Comparison of ENCODE assay signal across 13 cellular contexts in the genomic region with DNA sequence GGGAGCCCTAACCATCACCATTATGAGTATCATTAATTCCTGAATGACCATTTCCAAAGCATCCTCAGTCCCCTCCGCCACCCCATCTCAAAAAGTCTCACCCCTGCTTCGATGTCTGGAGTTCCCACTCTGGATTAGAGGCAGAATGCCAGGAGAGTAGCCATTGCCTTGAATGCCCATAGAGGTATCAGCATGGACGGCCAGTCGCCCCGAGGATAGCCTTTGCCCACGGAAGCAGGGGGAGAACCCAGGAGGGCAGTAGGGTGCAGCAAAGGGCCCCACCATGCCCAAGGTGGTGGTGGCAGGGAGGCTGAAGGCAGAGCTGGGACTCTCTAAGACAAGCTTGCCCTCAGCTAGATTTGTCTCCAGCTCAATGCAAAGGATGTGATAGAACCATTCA.
DNase-seq lines count a peak whose midpoint lies in the region; ATAC-seq and TF ChIP-seq lines count a peak whose summit lies in the region.
"Had no signal": no experiment of that assay in that cellular context is flagged by ENCODE, and none has a peak within 500 bp of the region (broad histone marks: within the 10 kb centered on the region; RNA-seq: fewer than 3 reads in every experiment).

No MANE protein-coding gene starts in this region.

- H3K4me1 ChIP-seq in HCT116 (ENCODE audit: control insufficient read depth in 1 of 2, insufficient read depth in 2 of 2, low read length in 2 of 2) (peaks cover 39 to 66% of the 10 kb centered on the region in 2 experiments), lung (ENCODE audit: control insufficient read depth in 2 of 2, insufficient read depth in 2 of 2, low read length in 2 of 2) (peaks cover 31 to 39% of the 10 kb centered on the region in 2 donors), spleen (peaks cover 11 to 96% (median 50%) of the 10 kb centered on the region in 6 donors)

- no peak overlapping the region for H3K27ac Mint-ChIP-seq in activated CD4-positive, alpha-beta T cell treated with anti-CD3 and anti-CD28 coated beads, Interleukin-2, amount 10 ng/mL, durations not matched to agents 24 days and 14 days
- H3K27ac Mint-ChIP-seq: stimulated activated naive CD8-positive, alpha-beta T cell treated with anti-CD3 and anti-CD28 coated beads, Interleukin-15, Interleukin-2, amounts not matched to agents 100 ng/mL and 50 ng/mL, for 24 hours had no signal

- TF ChIP-seq RAD21 in HCT116 (IDR thresholded peaks at IDR 0.05; ENCODE audit: low read depth) = no peak

- H3K36me3 Mint-ChIP-seq in activated CD4-positive, alpha-beta T cell treated with anti-CD3 and anti-CD28 coated beads, Interleukin-2, amount 10 ng/mL, durations not matched to agents 24 days and 14 days (ENCODE audit: low read depth) = no peaks in the 10 kb centered on the region

- peak overlapping the region; percentile 40 for H3K9ac ChIP-seq in HCT116 (ENCODE audit: low read length)

- in situ Hi-C loops in astrocyte of the cerebellum (cut with HindIII; ENCODE audit: low sequenced_read_pairs) = no loop called here

- H3K9me3 Mint-ChIP-seq in activated CD4-positive, alpha-beta T cell treated with anti-CD3 and anti-CD28 coated beads, Interleukin-2, amount 10 ng/mL, durations not matched to agents 24 days and 14 days = no peaks in the 10 kb centered on the region
- H3K9me3 Mint-ChIP-seq: stimulated activated naive CD8-positive, alpha-beta T cell treated with anti-CD3 and anti-CD28 coated beads, Interleukin-15, Interleukin-2, amounts not matched to agents 100 ng/mL and 50 ng/mL, for 24 hours had no signal

- POLR2A ChIA-PET in HCT116 (lab: Charles Lee) = no interaction called here

- RAD21 ChIA-PET in HCT116 (lab: Charles Lee; ENCODE audit: low non-redundant PET in 1 of 2, low total read pairs in 2 of 2, uncharacterized antibody in 2 of 2, unreplicated experiment in 2 of 2) = no interaction called here

- no peak overlapping the region for H2AFZ ChIP-seq in HCT116 (ENCODE audit: low read depth, low read length, poor library complexity, severe bottlenecking)

- no peaks in the 10 kb centered on the region for H3K9me2 ChIP-seq in HCT116 (ENCODE audit: insufficient read depth)

- H3K4me3 Mint-ChIP-seq in activated CD4-positive, alpha-beta T cell treated with anti-CD3 and anti-CD28 coated beads, Interleukin-2, amount 10 ng/mL, durations not matched to agents 24 days and 14 days = no peak overlapping the region
- H3K4me3 Mint-ChIP-seq: stimulated activated naive CD8-positive, alpha-beta T cell treated with anti-CD3 and anti-CD28 coated beads, Interleukin-15, Interleukin-2, amounts not matched to agents 100 ng/mL and 50 ng/mL, for 24 hours had no signal

- no peaks in the 10 kb centered on the region; a peak in 1 of 4 replicates for H3K9me3 ChIP-seq in HCT116 (ENCODE audit: control insufficient read depth in 1 of 2, insufficient read depth in 1 of 2, low read depth in 1 of 2, low read length in 2 of 2)
- H3K9me3 ChIP-seq in lung (ENCODE audit: control insufficient read depth in 2 of 2, insufficient read depth in 1 of 2, low read length in 1 of 2) = no peaks in the 10 kb centered on the region
- peaks cover 0 to 13% (median 8%) of the 10 kb centered on the region in 8 donors for H3K9me3 ChIP-seq in spleen

- TF ChIP-seq POLR2A in HCT116 (IDR thresholded peaks at IDR 0.05; ENCODE audit: borderline replicate concordance, extremely low read depth, insufficient read depth, insufficient read length) (no peak), spleen (IDR thresholded peaks at IDR 0.05) (no peak)

- H3K79me2 ChIP-seq in HCT116 (ENCODE audit: insufficient read depth, low read length) = no peaks in the 10 kb centered on the region

- H3K27me3 ChIP-seq in HCT116 (ENCODE audit: insufficient read depth, low read length) = no peaks in the 10 kb centered on the region
- H3K27me3 ChIP-seq in lung (ENCODE audit: control insufficient read depth, insufficient read depth) = no peaks in the 10 kb centered on the region
- no peaks in the 10 kb centered on the region for H3K27me3 ChIP-seq in spleen (replicated peaks in 1 of 7)

- intact Hi-C loops in HCT116 (cut with micrococcal nuclease) = no loop called here
- intact Hi-C loops in spleen (cut with DNase I; ENCODE audit: low total_unique reads) = no loop called here
- intact Hi-C loops in activated CD4-positive, alpha-beta T cell treated with anti-CD3 and anti-CD28 coated beads, Interleukin-2, amount 10 ng/mL, durations not matched to agents 24 days and 14 days (cut with micrococcal nuclease) = no loop called here

- H4K20me1 ChIP-seq in HCT116 (ENCODE audit: insufficient read depth) = no peaks in the 10 kb centered on the region

- H3K27ac ChIP-seq in HCT116 (ENCODE audit: low read depth, low read length) = no peak overlapping the region
- H3K27ac ChIP-seq in lung (ENCODE audit: low read depth in 1 of 2, low read length in 1 of 2) = peak overlapping the region; percentile 49 to 79
- H3K27ac ChIP-seq in spleen = peak overlapping the region in 4 of 8 donors; percentile 54 to 63 (median 58)

- WGBS in lung, 2 donors = 72 to 76% methylated on average over 6 of the region's 6 CpGs
- WGBS in spleen, 5 donors = 73 to 86% (median 84%) methylated on average over 6 of the region's 6 CpGs

- H3K4me2 ChIP-seq in HCT116 (ENCODE audit: low read length) = peak overlapping the region; percentile 82

- ATAC-seq in HCT116 = no peak
- ATAC-seq in lung (ENCODE audit: insufficient read depth, low FRiP score) = no peak

- no peaks in the 10 kb centered on the region for H3K4me1 Mint-ChIP-seq in activated CD4-positive, alpha-beta T cell treated with anti-CD3 and anti-CD28 coated beads, Interleukin-2, amount 10 ng/mL, durations not matched to agents 24 days and 14 days

- H3K4me3 ChIP-seq in HCT116 (replicated peaks in 1 of 2; ENCODE audit: low read depth in 1 of 2, low read length in 2 of 2) (peak overlapping the region in 1 of 2 experiments; percentile 31; a peak in 1 of 4 replicates), astrocyte of the cerebellum (ENCODE audit: low read depth, low read length) (peak overlapping the region; percentile 38), lung (no peak overlapping the region), spleen (no peak overlapping the region)

- no peaks in the 10 kb centered on the region for H3K36me3 ChIP-seq in HCT116 (ENCODE audit: control insufficient read depth in 1 of 2, insufficient read depth in 2 of 2, low read length in 2 of 2)
- H3K36me3 ChIP-seq in lung (ENCODE audit: control insufficient read depth in 2 of 2, insufficient read depth in 2 of 2, low read length in 2 of 2) = peaks cover 29 to 49% of the 10 kb centered on the region in 2 donors
- peaks cover 0 to 78% (median 26%) of the 10 kb centered on the region in 6 donors for H3K36me3 ChIP-seq in spleen

- no peak for DNase-seq in HCT116 (ENCODE audit: low read depth, low spot score)
- DNase-seq in astrocyte of the cerebellum (ENCODE audit: low read depth) = no peak
- no peak for DNase-seq in lung (ENCODE audit: low spot score)
- peak; percentile 41 for DNase-seq in spleen
- no peak for DNase-seq in dedifferentiated amniotic fluid mesenchymal stem cell (ENCODE audit: extremely low spot score)
- DNase-seq in NCI-H1436 treated with DMSO at 0.1 percent for 48 hours (lab: John Stamatoyannopoulos, UW) = no peak
- no peak for DNase-seq in NCI-H2081 (lab: John Stamatoyannopoulos, UW)
- DNase-seq in activated CD4-positive, alpha-beta T cell treated with anti-CD3 and anti-CD28 coated beads, Interleukin-2, amount 10 ng/mL, durations not matched to agents 24 days and 14 days = no peak
- DNase-seq: activated gamma-delta T cell treated with Interleukin-2 at 50 U/mL for 16 hours; NCI-H1694; SHP77 treated with DMSO at 0.1 percent for 48 hours; stimulated activated CD4-positive, alpha-beta T cell treated with anti-CD3 and anti-CD28 coated beads, Interleukin-15, amount 100 ng/mL, for 24 hours had no signal

- H3K27me3 Mint-ChIP-seq in activated CD4-positive, alpha-beta T cell treated with anti-CD3 and anti-CD28 coated beads, Interleukin-2, amount 10 ng/mL, durations not matched to agents 24 days and 14 days = peaks cover 2% of the 10 kb centered on the region
- H3K27me3 Mint-ChIP-seq: stimulated activated naive CD8-positive, alpha-beta T cell treated with anti-CD3 and anti-CD28 coated beads, Interleukin-15, Interleukin-2, amounts not matched to agents 100 ng/mL and 50 ng/mL, for 24 hours had no signal

- no peak for TF ChIP-seq CTCF in HCT116 (IDR thresholded peaks at IDR 0.05 in 2 of 3, conservative IDR thresholded peaks at IDR 0.05 in 1 of 3; ENCODE audit: borderline replicate concordance in 1 of 3, insufficient read depth in 1 of 3, low read depth in 2 of 3, low read length in 2 of 3)
- TF ChIP-seq CTCF in astrocyte of the cerebellum (IDR thresholded peaks at IDR 0.05; ENCODE audit: low read depth, low read length, missing control alignments) = no peak
- no peak for TF ChIP-seq CTCF in lung (IDR thresholded peaks at IDR 0.05; ENCODE audit: control extremely low read depth, extremely low read depth)
- no peak for TF ChIP-seq CTCF in spleen (IDR thresholded peaks at IDR 0.05 in 8 of 11, conservative IDR thresholded peaks at IDR 0.05 in 3 of 11)

- BruUV-seq in HCT116 (replicated peaks; lab: Mats Ljungman, UMichigan) = no TSS peak

- CTCF ChIA-PET in HCT116 (lab: Charles Lee) = no interaction called here

TF ChIP-seq in HCT116, 20 proteins besides CTCF, POLR2A, EP300 and RAD21 (continues in another document):
- TF ChIP-seq EZH2 (IDR thresholded peaks at IDR 0.05) (no peak), EGR1 (IDR thresholded peaks at IDR 0.05; ENCODE audit: low read depth) (no peak), JUND (IDR thresholded peaks at IDR 0.05) (no peak), ZNF274 (IDR thresholded peaks at IDR 0.05; ENCODE audit: low read depth, low read length) (no peak)
